In genomic region chr19:45439569-45440258, GRCh38 we compare ENCODE assay signal across 1 cellular context.
TF ChIP-seq lines count a peak whose summit lies in the region.

No MANE protein-coding gene starts in this region.

TF ChIP-seq in HEK293, 187 proteins besides CTCF, POLR2A, EP300 and RAD21 (continued from another document and continues in another):
- peak; percentile 49; the same call in 1 of the 2 replicates for TF ChIP-seq ZFHX2 (tag by site-specific recombination; conservative IDR thresholded peaks at IDR 0.05)
- TF ChIP-seq ELK4 (IDR thresholded peaks at IDR 0.05; ENCODE audit: borderline replicate concordance, low read depth, low read length) = no peak
- TF ChIP-seq REST (tag by site-specific recombination; IDR thresholded peaks at IDR 0.05) = no peak
- TF ChIP-seq GLI4 (tag by site-specific recombination; IDR thresholded peaks at IDR 0.05) = no peak
- no peak for TF ChIP-seq BCL6B (tag by site-specific recombination; IDR thresholded peaks at IDR 0.05)
- no peak for TF ChIP-seq ZNF157 (tag by site-specific recombination; IDR thresholded peaks at IDR 0.05)
- peak; percentile 92 for TF ChIP-seq ZBTB26 (tag by site-specific recombination; optimal IDR thresholded peaks at IDR 0.05)
- TF ChIP-seq ZBTB21 (tag by site-specific recombination; IDR thresholded peaks at IDR 0.05) = no peak
- no peak for TF ChIP-seq INSM2 (tag by site-specific recombination; IDR thresholded peaks at IDR 0.05)
- no peak for TF ChIP-seq ZNF585B (tag by site-specific recombination; IDR thresholded peaks at IDR 0.05)
- TF ChIP-seq ZIC2 (tag by site-specific recombination; IDR thresholded peaks at IDR 0.05) = peak; percentile 39; the same call in 1 of the 2 replicates
- TF ChIP-seq TSHZ1 (tag by site-specific recombination; IDR thresholded peaks at IDR 0.05; ENCODE audit: borderline replicate concordance) = no peak
- TF ChIP-seq ZBTB10 (tag by site-specific recombination; IDR thresholded peaks at IDR 0.05) = peak; percentile 45; the same call in 1 of the 2 replicates
- no peak for TF ChIP-seq KLF1 (tag by site-specific recombination; IDR thresholded peaks at IDR 0.05)
- no peak for TF ChIP-seq ZBTB1 (tag by site-specific recombination; IDR thresholded peaks at IDR 0.05)
- TF ChIP-seq ZEB2 (tag by site-specific recombination; IDR thresholded peaks at IDR 0.05) = no peak
- no peak for TF ChIP-seq BCL11A (tag by site-specific recombination; IDR thresholded peaks at IDR 0.05; ENCODE audit: low read depth)
- TF ChIP-seq OSR2 (tag by site-specific recombination; IDR thresholded peaks at IDR 0.05) = no peak
- TF ChIP-seq GLI2 (tag by site-specific recombination; IDR thresholded peaks at IDR 0.05; ENCODE audit: borderline replicate concordance, low read depth) = no peak
- no peak for TF ChIP-seq ZNF16 (tag by site-specific recombination; IDR thresholded peaks at IDR 0.05; ENCODE audit: low read depth)
- no peak for TF ChIP-seq ZFP3 (tag by site-specific recombination; IDR thresholded peaks at IDR 0.05; ENCODE audit: low read depth)
- no peak for TF ChIP-seq ZNF121 (tag by site-specific recombination; IDR thresholded peaks at IDR 0.05)
- peak; percentile 54; the same call in 1 of the 2 replicates for TF ChIP-seq ZBTB17 (tag by site-specific recombination; IDR thresholded peaks at IDR 0.05)
- TF ChIP-seq SP7 (tag by site-specific recombination; IDR thresholded peaks at IDR 0.05) = peak; percentile 50; the same call in 1 of the 2 replicates
- no peak for TF ChIP-seq ZNF544 (tag by site-specific recombination; IDR thresholded peaks at IDR 0.05)
- 0 out of 2 replicates have a peak, but pooled peaks have one; percentile 17 for TF ChIP-seq ZNF394 (tag by site-specific recombination; IDR thresholded peaks at IDR 0.05; ENCODE audit: borderline replicate concordance)
- TF ChIP-seq ZNF830 (tag by site-specific recombination; IDR thresholded peaks at IDR 0.05; ENCODE audit: low read depth) = no peak
- TF ChIP-seq ZNF837 (tag by site-specific recombination; IDR thresholded peaks at IDR 0.05) = no peak
- no peak for TF ChIP-seq ZNF174 (tag by site-specific recombination; IDR thresholded peaks at IDR 0.05)
- TF ChIP-seq PRDM4 (tag by site-specific recombination; IDR thresholded peaks at IDR 0.05) = no peak
- TF ChIP-seq BCL11B (tag by site-specific recombination; IDR thresholded peaks at IDR 0.05; ENCODE audit: low read depth) = no peak
- TF ChIP-seq ZXDB (tag by site-specific recombination; IDR thresholded peaks at IDR 0.05) = 0 out of 2 replicates have a peak, but pooled peaks have one; percentile 47
- TF ChIP-seq KLF9 (tag by site-specific recombination; IDR thresholded peaks at IDR 0.05; ENCODE audit: low read depth) = 0 out of 2 replicates have a peak, but pooled peaks have one; percentile 25
- peak; percentile 95 for TF ChIP-seq ZNF660 (tag by site-specific recombination; IDR thresholded peaks at IDR 0.05)
- TF ChIP-seq REPIN1 (tag by site-specific recombination; IDR thresholded peaks at IDR 0.05; ENCODE audit: low read depth) = no peak
- TF ChIP-seq ZNF561 (tag by site-specific recombination; IDR thresholded peaks at IDR 0.05; ENCODE audit: borderline replicate concordance) = peak; percentile 91; the same call in 1 of the 2 replicates
- TF ChIP-seq ZNF391 (tag by site-specific recombination; IDR thresholded peaks at IDR 0.05; ENCODE audit: borderline replicate concordance, low read depth) = no peak
- TF ChIP-seq ZNF138 (tag by site-specific recombination; IDR thresholded peaks at IDR 0.05; ENCODE audit: borderline replicate concordance) = no peak
- peak; percentile 73 for TF ChIP-seq KLF10 (tag by site-specific recombination; IDR thresholded peaks at IDR 0.05)
- TF ChIP-seq ZNF645 (tag by site-specific recombination; IDR thresholded peaks at IDR 0.05) = no peak
- TF ChIP-seq ZBTB20 (tag by site-specific recombination; IDR thresholded peaks at IDR 0.05) = peak; percentile 82
- peak; percentile 40; the same call in 1 of the 2 replicates for TF ChIP-seq IKZF3 (tag by site-specific recombination; IDR thresholded peaks at IDR 0.05)
- no peak for TF ChIP-seq ZNF514 (tag by site-specific recombination; IDR thresholded peaks at IDR 0.05)
- no peak for TF ChIP-seq ZNF623 (tag by site-specific recombination; IDR thresholded peaks at IDR 0.05)
- TF ChIP-seq SP2 (tag by site-specific recombination; IDR thresholded peaks at IDR 0.05) = no peak
- no peak for TF ChIP-seq ZNF707 (tag by site-specific recombination; IDR thresholded peaks at IDR 0.05)
- no peak for TF ChIP-seq ZFP37 (tag by site-specific recombination; IDR thresholded peaks at IDR 0.05)
